Comparison of ENCODE assay signal across 18 cellular contexts in the genomic region with DNA sequence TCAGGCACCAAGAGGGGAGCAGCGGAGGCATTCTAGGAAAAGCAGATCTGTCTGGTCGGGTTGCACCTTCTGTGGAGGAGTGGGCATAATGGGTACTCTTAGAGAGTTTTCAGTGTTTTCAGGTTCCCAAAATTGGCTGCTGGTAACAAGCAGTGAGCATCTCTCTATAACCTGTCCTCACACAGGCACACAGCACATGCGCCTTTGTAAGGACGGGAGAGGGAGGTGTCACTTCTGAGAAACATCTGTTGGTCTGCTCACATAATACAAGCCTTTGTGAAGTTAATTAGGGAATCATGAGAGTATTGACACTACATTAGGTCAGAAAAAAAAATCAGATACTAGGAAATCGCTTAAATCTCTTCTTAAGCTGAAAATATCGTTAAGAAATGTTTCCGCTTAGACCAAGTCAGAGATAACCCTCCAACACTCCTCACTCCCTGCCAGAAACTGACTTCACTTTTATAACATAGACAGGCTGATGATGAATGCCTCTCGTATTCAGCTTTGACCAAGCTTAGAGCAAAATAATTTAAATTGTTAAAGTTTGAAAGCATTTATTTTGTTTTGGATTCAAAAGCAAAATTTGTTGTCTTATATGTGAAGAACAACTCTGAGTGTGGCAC.
DNase-seq lines count a peak whose midpoint lies in the region; ATAC-seq and TF ChIP-seq lines count a peak whose summit lies in the region.
"Had no signal": no experiment of that assay in that cellular context is flagged by ENCODE, and none has a peak within 500 bp of the region (broad histone marks: within the 10 kb centered on the region; RNA-seq: fewer than 3 reads in every experiment).

No MANE protein-coding gene starts in this region.

- in situ Hi-C loops in gastrocnemius medialis (cut with MboI; ENCODE audit: low sequenced_read_pairs in 4 of 4), result no loop called here

- H3K36me3 ChIP-seq in osteoblast (ENCODE audit: insufficient read depth, low read length) (no peaks in the 10 kb centered on the region), gastrocnemius medialis (no peaks in the 10 kb centered on the region)

- TF ChIP-seq CTCF in AG10803 (conservative IDR thresholded peaks at IDR 0.05; ENCODE audit: low read length) (no peak), foreskin fibroblast (IDR thresholded peaks at IDR 0.05; ENCODE audit: low read depth, low read length) (no peak), osteoblast (IDR thresholded peaks at IDR 0.05; ENCODE audit: extremely low read depth, low read depth, low read length) (no peak), gastrocnemius medialis (IDR thresholded peaks at IDR 0.05 in 4 of 5, conservative IDR thresholded peaks at IDR 0.05 in 1 of 5) (no peak)

- H4K20me1 ChIP-seq in osteoblast (ENCODE audit: insufficient read depth, low read length), result no peaks in the 10 kb centered on the region

- H3K4me3 ChIP-seq in AG10803 (ENCODE audit: low read length), result no peak overlapping the region
- no peak overlapping the region for H3K4me3 ChIP-seq in foreskin fibroblast (ENCODE audit: low read depth in 1 of 2, low read length in 2 of 2)
- H3K4me3 ChIP-seq in osteoblast (ENCODE audit: insufficient read depth, low read length), result no peak overlapping the region
- H3K4me3 ChIP-seq in gastrocnemius medialis, result no peak overlapping the region

- no peaks in the 10 kb centered on the region for H3K79me2 ChIP-seq in osteoblast (ENCODE audit: insufficient read depth, low read length)

- H3K4me2 ChIP-seq in osteoblast (ENCODE audit: insufficient read depth, low read length), result peak overlapping the region; percentile 58

- intact Hi-C loops in gastrocnemius medialis (cut with DNase I; ENCODE audit: low total_unique reads) (no loop called here), left colon (cut with DNase I, micrococcal nuclease) (no loop called here)

- ATAC-seq in gastrocnemius medialis, result no peak
- no peak for ATAC-seq in left colon
- ATAC-seq: T-cell had no signal

- no peak for TF ChIP-seq POLR2A in gastrocnemius medialis (IDR thresholded peaks at IDR 0.05)

- H3K9me3 ChIP-seq in osteoblast (ENCODE audit: low read depth, low read length), result no peaks in the 10 kb centered on the region
- H3K9me3 ChIP-seq in gastrocnemius medialis, result no peaks in the 10 kb centered on the region

- no peak overlapping the region for H2AFZ ChIP-seq in osteoblast (ENCODE audit: low read length)

- peak; percentile 47 for DNase-seq in AG10803 (ENCODE audit: low read depth)
- peak; percentile 37 for DNase-seq in LHCN-M2 (ENCODE audit: low read depth)
- DNase-seq in foreskin fibroblast, result peak; percentile 22 to 45
- peak; percentile 36 for DNase-seq in osteoblast (ENCODE audit: insufficient read length, low spot score, missing footprints)
- DNase-seq in gastrocnemius medialis, result no peak
- no peak for DNase-seq in left colon
- no peak for DNase-seq in AML-193 (lab: John Stamatoyannopoulos, UW)
- DNase-seq in glomerular visceral epithelial cell (ENCODE audit: extremely low spot score), result no peak
- DNase-seq: activated CD4-positive, alpha-beta T cell treated with anti-CD3 and anti-CD28 coated beads, Interleukin-2, amount 10 ng/mL, durations not matched to agents 7 days and 5 days; activated CD8-positive, alpha-beta memory T cell treated with anti-CD3 and anti-CD28 coated beads, Interleukin-2, amount 50 U/mL, for 4 hours; activated effector memory CD4-positive, alpha-beta T cell treated with anti-CD3 and anti-CD28 coated beads, Interleukin-2, amount 50 U/mL, for 16 hours; CD8-positive, alpha-beta memory T cell; MM.1S; NCI-H1436 treated with DMSO at 0.1 percent for 48 hours; NCI-H2171; NCI-H526; nucleus accumbens; T-cell had no signal

- H3K27me3 ChIP-seq in osteoblast (ENCODE audit: insufficient read depth, low read length), result no peaks in the 10 kb centered on the region
- no peaks in the 10 kb centered on the region for H3K27me3 ChIP-seq in gastrocnemius medialis

- H3K4me1 ChIP-seq in osteoblast (ENCODE audit: insufficient read depth, low read length) (peaks cover 21% of the 10 kb centered on the region), gastrocnemius medialis (no peaks in the 10 kb centered on the region)

- H3K27ac ChIP-seq in osteoblast (ENCODE audit: low read depth, low read length) (peak overlapping the region; percentile 95), gastrocnemius medialis (no peak overlapping the region)

Comparison
In these comparisons a context has a peak if more than half of its experiments do, and no peak if none do; other contexts are left out.
1. DNase-seq: peak in AG10803 (single experiment), LHCN-M2 (single experiment), foreskin fibroblast (2 of 2) and osteoblast (single experiment); none in gastrocnemius medialis (0 of 2), left colon (0 of 2), AML-193 (0 of 2) and glomerular visceral epithelial cell (single experiment).